In genomic region chr15:40339621-40339945, GRCh38 we compare ENCODE assay signal across 10 cellular contexts. TPM values are rescaled to one million over a fixed set of nuclear protein-coding genes. Genes with fewer than 3 reads are reported as not detected.
A peak's percentile ranks its signal among the peaks of the same experiment; 100 is the strongest.
DNase-seq lines count a peak whose midpoint lies in the region; FAIRE-seq and TF ChIP-seq lines count a peak whose summit lies in the region.
"Had no signal": no experiment of that assay in that cellular context is flagged by ENCODE, and none has a peak within 500 bp of the region (broad histone marks: within the 10 kb centered on the region; RNA-seq: fewer than 3 reads in every experiment).

No MANE protein-coding gene starts in this region.

- H3K9me3 ChIP-seq in fibroblast of lung (ENCODE audit: control insufficient read depth, insufficient read depth, low read depth, low read length) = no peaks in the 10 kb centered on the region
- H3K9me3 ChIP-seq in ovary = no peaks in the 10 kb centered on the region

- H3K4me2 ChIP-seq in fibroblast of lung (ENCODE audit: extremely low read depth, insufficient read depth, low read length) = peak overlapping the region; percentile 79

- TF ChIP-seq EP300 in ovary (IDR thresholded peaks at IDR 0.05) = no peak

- CTCF ChIA-PET in BJ (lab: Yijun Ruan, JAX) = interaction anchor here (0.9 to 11.8 kb wide), 10 partner anchors 7 to 96 kb away, joined by 3 to 124 read pairs (median 44); partner anchors contain the start of genes DISP2, INAFM2 and PHGR1

- in situ Hi-C loops in SK-MEL-5 (cut with HindIII; ENCODE audit: low pct_unique_long_range_greater_than_20kb, low sequenced_read_pairs) = no loop called here

- no peak overlapping the region for H2AFZ ChIP-seq in fibroblast of lung (ENCODE audit: low read length)

- H3K27me3 ChIP-seq in BJ (ENCODE audit: control insufficient read depth, insufficient read depth, low read length) = no peaks in the 10 kb centered on the region
- no peaks in the 10 kb centered on the region for H3K27me3 ChIP-seq in fibroblast of lung (ENCODE audit: control insufficient read depth, insufficient read depth, low read length)
- H3K27me3 ChIP-seq in ovary = no peaks in the 10 kb centered on the region

- no peak for FAIRE-seq in GM12892 (lab: Jason Lieb, UNC)
- FAIRE-seq: islet of Langerhans had no signal

- peak overlapping the region; percentile 91 for H3K9ac ChIP-seq in fibroblast of lung (ENCODE audit: insufficient read depth, low read length)

- no peak for TF ChIP-seq POLR2A in ovary (IDR thresholded peaks at IDR 0.05)
- no peak for TF ChIP-seq POLR2A in GM12892 (IDR thresholded peaks at IDR 0.05; ENCODE audit: low read depth, low read length)
- TF ChIP-seq POLR2A in lower leg skin (IDR thresholded peaks at IDR 0.05) = no peak

- H3K36me3 ChIP-seq in BJ (ENCODE audit: control insufficient read depth, insufficient read depth, low read length) (peaks cover 18% of the 10 kb centered on the region), fibroblast of lung (ENCODE audit: control insufficient read depth, insufficient read depth, low read length) (peaks cover 22% of the 10 kb centered on the region), ovary (no peaks in the 10 kb centered on the region)

- H4K20me1 ChIP-seq in fibroblast of lung (ENCODE audit: control insufficient read depth, extremely low read depth, insufficient read depth, low read length) = no peaks in the 10 kb centered on the region

- DNase-seq in BJ (ENCODE audit: low read depth) (no peak), SK-MEL-5 (ENCODE audit: low read depth, low spot score) (peak; percentile 21), fibroblast of lung (ENCODE audit: low read depth in 2 of 2) (no peak), ovary (peak in 2 of 5 donors; percentile 31 to 49), GM12892 (ENCODE audit: insufficient read length) (no peak), NCI-H1048 (lab: John Stamatoyannopoulos, UW) (no peak), SW 1271 (lab: John Stamatoyannopoulos, UW) (no peak), lower leg skin (ENCODE audit: low spot score in 2 of 2) (no peak)
- DNase-seq: activated gamma-delta T cell treated with Interleukin-2 at 50 U/mL for 16 hours had no signal

- TF ChIP-seq CTCF in BJ (IDR thresholded peaks at IDR 0.05; ENCODE audit: insufficient read depth, low read depth, low read length) (no peak), fibroblast of lung (conservative IDR thresholded peaks at IDR 0.05 in 1 of 2, IDR thresholded peaks at IDR 0.05 in 1 of 2; ENCODE audit: low read depth in 1 of 2, low read length in 2 of 2) (peak in 1 of 2 donors; percentile 16), ovary (IDR thresholded peaks at IDR 0.05) (no peak), lower leg skin (IDR thresholded peaks at IDR 0.05) (no peak)

- H3K4me3 ChIP-seq in BJ (ENCODE audit: low read depth, low read length) (peak overlapping the region; percentile 44), fibroblast of lung (replicated peaks in 1 of 4; ENCODE audit: control extremely low read depth in 1 of 4, insufficient read depth in 1 of 4, low read depth in 3 of 4, low read length in 4 of 4) (peak overlapping the region; percentile 54 to 77 (median 58)), ovary (peak overlapping the region; percentile 26), lower leg skin (ENCODE audit: low read depth, poor library complexity, severe bottlenecking) (no peak overlapping the region)

- POLR2A ChIA-PET in BJ (lab: Charles Lee) = interaction anchor here (2.8 kb wide), 1 partner anchor 11 kb away, joined by 17 read pairs; no protein-coding TSS in a partner anchor

- intact Hi-C loops in ovary (cut with DNase I) = no loop called here
- intact Hi-C loops in lower leg skin (cut with DNase I; ENCODE audit: low total_unique reads) = no loop called here

- H3K27ac ChIP-seq in fibroblast of lung (ENCODE audit: insufficient read depth, low read length) (peak overlapping the region; percentile 95), ovary (peak overlapping the region; percentile 57 to 84)

- WGBS in ovary, 3 donors = 85 to 88% (median 88%) methylated on average over 7 of the region's 7 CpGs
- WGBS in lower leg skin, 2 donors = 74 to 81% methylated on average over 3 to 6 of the region's 7 CpGs

- peaks cover 18% of the 10 kb centered on the region for H3K79me2 ChIP-seq in fibroblast of lung (ENCODE audit: control insufficient read depth, insufficient read depth, low read length)

- H3K4me1 ChIP-seq in fibroblast of lung (ENCODE audit: control insufficient read depth, extremely low read depth, insufficient read depth, low read length) (peaks cover 43% of the 10 kb centered on the region), ovary (ENCODE audit: insufficient read depth) (peaks cover 27% of the 10 kb centered on the region)

RNA-seq across cellular contexts. Expression of gene CCDC9B, which starts 1.2 kb away (rescaled TPM):
- polyA plus RNA-seq in BJ (2011; rRNA removed) = 5.0 and 6.0 TPM in 2 replicates
- polyA minus RNA-seq in BJ (2011; rRNA and poly(A)+ RNA removed) = 27.5 and 27.8 TPM in 2 replicates
- total RNA-seq in SK-MEL-5 (2014; rRNA removed; shearing (Covaris generic)) = 5.0 and 5.5 TPM in 2 replicates
- polyA plus RNA-seq in SK-MEL-5 (2015; cell fraction: cytosol; rRNA removed) = 4.3 and 4.9 TPM in 2 replicates
- 51.2 and 53.9 TPM in 2 replicates for polyA plus RNA-seq in SK-MEL-5 (2015; cell fraction: nucleus; rRNA removed)
- 14.4 and 38.0 TPM in 2 replicates for total RNA-seq in fibroblast of lung
- polyA plus RNA-seq in fibroblast of lung = 1.7 and 2.0 TPM in 2 replicates
- polyA plus RNA-seq in fibroblast of lung (2012) = 17.5 and 33.4 TPM in 2 replicates
- polyA minus RNA-seq in fibroblast of lung (ENCODE audit: low replicate concordance) = 17.4 and 25.3 TPM in 2 replicates
- 10 to 100 TPM in 4 of 7 donors, 1 to 10 TPM in 3; 1.8 to 22.2 (median 12.7) TPM for total RNA-seq in ovary
- polyA plus RNA-seq in ovary = 1 to 10 TPM; 2.9 to 4.3 TPM
- 0.08 TPM for polyA plus RNA-seq in GM12892 (2012; ENCODE audit: missing spikeins)
- 10 to 100 TPM; 17.4 to 28.6 (median 24.7) TPM for total RNA-seq in lower leg skin

RNA-seq across cellular contexts. Expression of gene PHGR1, which starts 11.2 kb away (rescaled TPM):
- not detected in 2 replicates for polyA plus RNA-seq in BJ (2011; rRNA removed)
- polyA minus RNA-seq in BJ (2011; rRNA and poly(A)+ RNA removed) = not detected in 2 replicates
- not detected in 2 replicates for total RNA-seq in SK-MEL-5 (2014; rRNA removed; shearing (Covaris generic))
- not detected in 2 replicates for polyA plus RNA-seq in SK-MEL-5 (2015; cell fraction: cytosol; rRNA removed)
- not detected in 2 replicates for polyA plus RNA-seq in SK-MEL-5 (2015; cell fraction: nucleus; rRNA removed)
- not detected in 2 replicates for total RNA-seq in fibroblast of lung
- polyA plus RNA-seq in fibroblast of lung = not detected in 2 replicates
- polyA plus RNA-seq in fibroblast of lung (2012) = not detected in 2 replicates
- polyA minus RNA-seq in fibroblast of lung (ENCODE audit: low replicate concordance) = not detected in 2 replicates
- 1 to 10 TPM in 1 of 7 donors, not detected in 6; 4.5 TPM for total RNA-seq in ovary
- polyA plus RNA-seq in ovary = under 1 TPM in 1 of 2 donors, not detected in 1; 0.96 TPM
- polyA plus RNA-seq in GM12892 (2012; ENCODE audit: missing spikeins) = not detected
- total RNA-seq in lower leg skin = 1 to 10 TPM in 1 of 4 donors, not detected in 3; 3.1 TPM

RNA-seq across cellular contexts. Expression of gene INAFM2, which starts 16.1 kb away (rescaled TPM):
- polyA plus RNA-seq in BJ (2011; rRNA removed) = 7.3 and 12.8 TPM in 2 replicates
- polyA minus RNA-seq in BJ (2011; rRNA and poly(A)+ RNA removed) = 3.8 and 6.3 TPM in 2 replicates
- 11.5 and 12.3 TPM in 2 replicates for total RNA-seq in SK-MEL-5 (2014; rRNA removed; shearing (Covaris generic))
- 11.6 and 17.8 TPM in 2 replicates for polyA plus RNA-seq in SK-MEL-5 (2015; cell fraction: cytosol; rRNA removed)
- 7.5 and 7.6 TPM in 2 replicates for polyA plus RNA-seq in SK-MEL-5 (2015; cell fraction: nucleus; rRNA removed)
- total RNA-seq in fibroblast of lung = 8.9 and 9.2 TPM in 2 replicates
- 8.2 and 11.0 TPM in 2 replicates for polyA plus RNA-seq in fibroblast of lung
- polyA plus RNA-seq in fibroblast of lung (2012) = 12.0 and 13.1 TPM in 2 replicates
- polyA minus RNA-seq in fibroblast of lung (ENCODE audit: low replicate concordance) = 1.0 and 4.3 TPM in 2 replicates
- 10 to 100 TPM in 6 of 7 donors, 1 to 10 TPM in 1; 8.1 to 50.6 (median 30.6) TPM for total RNA-seq in ovary
- 10 to 100 TPM in 1 of 2 donors, 1 to 10 TPM in 1; 7.4 to 31.2 TPM for polyA plus RNA-seq in ovary
- polyA plus RNA-seq in GM12892 (2012; ENCODE audit: missing spikeins) = 4.6 TPM
- total RNA-seq in lower leg skin = 10 to 100 TPM in 2 of 4 donors, 1 to 10 TPM in 2; 6.8 to 13.8 (median 10.0) TPM

RNA-seq across cellular contexts. Expression of gene DISP2, which starts 18.4 kb away (rescaled TPM):
- polyA plus RNA-seq in BJ (2011; rRNA removed) (0.16 and 0.23 TPM in 2 replicates), fibroblast of lung (0.11 and 0.43 TPM in 2 replicates), ovary (1 to 10 TPM; 2.3 to 8.2 TPM)
- polyA minus RNA-seq in BJ (2011; rRNA and poly(A)+ RNA removed) = 0.09 and 0.10 TPM in 2 replicates
- total RNA-seq in SK-MEL-5 (2014; rRNA removed; shearing (Covaris generic)) = 0.34 and 0.80 TPM in 2 replicates
- 0.65 and 0.84 TPM in 2 replicates for polyA plus RNA-seq in SK-MEL-5 (2015; cell fraction: cytosol; rRNA removed)
- 0.25 and 0.35 TPM in 2 replicates for polyA plus RNA-seq in SK-MEL-5 (2015; cell fraction: nucleus; rRNA removed)
- total RNA-seq in fibroblast of lung (under 0.01 and 0.26 TPM in 2 replicates), ovary (10 to 100 TPM in 1 of 7 donors, 1 to 10 TPM in 3, under 1 TPM in 1, not detected in 2; 0.48 to 12.9 (median 1.5) TPM), lower leg skin (under 1 TPM in 3 of 4 donors, not detected in 1; 0.05 to 0.08 (median 0.06) TPM)
- 0.62 and 1.1 TPM in 2 replicates for polyA plus RNA-seq in fibroblast of lung (2012)
- 0.12 and 0.26 TPM in 2 replicates for polyA minus RNA-seq in fibroblast of lung (ENCODE audit: low replicate concordance)
- not detected for polyA plus RNA-seq in GM12892 (2012; ENCODE audit: missing spikeins)

RNA-seq across cellular contexts. Expression of gene PLCB2, which starts 31.8 kb away (rescaled TPM):
- 0.22 and 0.47 TPM in 2 replicates for polyA plus RNA-seq in BJ (2011; rRNA removed)
- 0.43 TPM in 1 of 2 replicates, not detected in the other for polyA minus RNA-seq in BJ (2011; rRNA and poly(A)+ RNA removed)
- total RNA-seq in SK-MEL-5 (2014; rRNA removed; shearing (Covaris generic)) = 1.9 and 3.2 TPM in 2 replicates
- polyA plus RNA-seq in SK-MEL-5 (2015; cell fraction: cytosol; rRNA removed) = 0.69 and 1.4 TPM in 2 replicates
- 4.2 and 6.5 TPM in 2 replicates for polyA plus RNA-seq in SK-MEL-5 (2015; cell fraction: nucleus; rRNA removed)
- total RNA-seq in fibroblast of lung = under 0.01 TPM in 2 replicates
- 0.33 and 0.40 TPM in 2 replicates for polyA plus RNA-seq in fibroblast of lung
- 0.35 and 0.68 TPM in 2 replicates for polyA plus RNA-seq in fibroblast of lung (2012)
- not detected in 2 replicates for polyA minus RNA-seq in fibroblast of lung (ENCODE audit: low replicate concordance)
- total RNA-seq in ovary = 10 to 100 TPM in 1 of 7 donors, 1 to 10 TPM in 6; 1.9 to 13.9 (median 6.0) TPM
- 1 to 10 TPM; 3.2 to 8.6 TPM for polyA plus RNA-seq in ovary
- polyA plus RNA-seq in GM12892 (2012; ENCODE audit: missing spikeins) = 8.8 TPM
- total RNA-seq in lower leg skin = 1 to 10 TPM in 3 of 4 donors, under 1 TPM in 1; 0.88 to 4.2 (median 2.3) TPM
